1 cellular context compared by ENCODE assay signal in the genomic region with DNA sequence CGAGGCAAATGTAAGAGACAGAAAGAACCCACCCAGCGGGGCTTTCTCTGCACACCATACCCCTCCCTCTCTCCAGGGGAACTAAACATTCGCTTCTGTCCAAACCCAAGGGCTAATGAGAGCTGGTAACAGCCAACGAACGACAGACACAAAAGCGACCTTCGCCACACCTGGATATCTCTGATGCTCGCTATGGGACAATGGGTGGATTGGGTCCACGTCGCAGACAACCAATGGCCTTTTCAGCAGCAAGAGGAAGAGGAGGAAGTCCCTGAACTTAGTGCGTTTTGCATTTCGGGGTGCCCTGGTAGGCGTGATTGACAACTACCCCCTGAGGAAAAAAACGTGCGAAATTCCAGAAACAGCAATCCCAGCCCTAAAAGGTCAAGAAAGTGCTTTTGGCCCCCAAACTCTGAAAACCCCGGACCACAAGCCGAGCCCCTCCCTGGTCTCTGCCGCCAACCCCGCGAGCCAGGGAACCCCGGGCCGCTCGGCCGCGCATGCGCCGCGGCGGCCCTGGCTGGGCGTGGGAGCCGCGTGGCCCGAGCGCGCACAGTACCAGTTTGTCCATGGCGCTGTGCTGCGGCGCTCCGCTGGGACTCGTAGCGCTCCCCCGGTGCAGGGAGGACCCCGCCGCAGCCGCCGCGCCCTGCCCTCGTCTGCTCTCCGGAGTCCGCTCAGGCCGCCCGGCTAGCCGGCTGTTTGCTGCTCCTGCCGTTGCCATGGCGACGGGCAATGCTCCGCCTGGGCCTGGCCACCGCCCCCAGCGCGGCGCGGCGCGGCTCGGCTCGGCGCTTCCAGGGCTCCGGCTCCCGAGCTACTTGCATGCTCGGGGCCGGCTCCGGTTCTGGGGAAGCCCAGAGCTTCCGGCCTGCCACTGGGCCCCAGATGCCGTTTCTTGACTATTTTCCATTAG.
A peak's percentile ranks its signal among the peaks of the same experiment; 100 is the strongest.
TF ChIP-seq lines count a peak whose summit lies in the region.

No MANE protein-coding gene starts in this region.

TF ChIP-seq in HepG2, 621 proteins besides CTCF, POLR2A, EP300 and RAD21 (continued from another document and continues in another):
- TF ChIP-seq, protein P1, sequence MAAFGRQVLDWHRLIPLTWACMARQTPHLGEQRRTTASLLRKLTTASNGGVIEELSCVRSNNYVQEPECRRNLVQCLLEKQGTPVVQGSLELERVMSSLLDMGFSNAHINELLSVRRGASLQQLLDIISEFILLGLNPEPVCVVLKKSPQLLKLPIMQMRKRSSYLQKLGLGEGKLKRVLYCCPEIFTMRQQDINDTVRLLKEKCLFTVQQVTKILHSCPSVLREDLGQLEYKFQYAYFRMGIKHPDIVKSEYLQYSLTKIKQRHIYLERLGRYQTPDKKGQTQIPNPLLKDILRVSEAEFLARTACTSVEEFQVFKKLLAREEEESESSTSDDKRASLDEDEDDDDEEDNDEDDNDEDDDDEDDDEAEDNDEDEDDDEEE (CRISPR knock-in tag; IDR thresholded peaks at IDR 0.05): no peak
- TF ChIP-seq HNF4G (IDR thresholded peaks at IDR 0.05; ENCODE audit: borderline replicate concordance, low read depth, low read length) (no peak), HNF4G (CRISPR knock-in tag; IDR thresholded peaks at IDR 0.05; ENCODE audit: borderline replicate concordance, low read depth) (0 out of 2 replicates have a peak, but pooled peaks have one; percentile 45), ARHGAP35 (CRISPR knock-in tag; IDR thresholded peaks at IDR 0.05; ENCODE audit: borderline replicate concordance) (no peak), ZNF772 (CRISPR knock-in tag; IDR thresholded peaks at IDR 0.05) (peak; percentile 58; the same call in 1 of the 2 replicates), MAFG (CRISPR knock-in tag; IDR thresholded peaks at IDR 0.05) (no peak), NCOA2 (CRISPR knock-in tag; IDR thresholded peaks at IDR 0.05) (no peak), ZNF121 (CRISPR knock-in tag; IDR thresholded peaks at IDR 0.05) (peak; percentile 13; the same call in 1 of the 2 replicates), ETV6 (CRISPR knock-in tag; conservative IDR thresholded peaks at IDR 0.05) (peak; percentile 60; the same call in 1 of the 2 replicates), YEATS2 (CRISPR knock-in tag; IDR thresholded peaks at IDR 0.05; ENCODE audit: borderline replicate concordance) (no peak), ZNF549 (CRISPR knock-in tag; IDR thresholded peaks at IDR 0.05) (no peak), CENPT (CRISPR knock-in tag; IDR thresholded peaks at IDR 0.05; ENCODE audit: low read depth) (peak; percentile 64; the same call in 1 of the 2 replicates), SNAI1 (CRISPR knock-in tag; IDR thresholded peaks at IDR 0.05; ENCODE audit: borderline replicate concordance) (no peak), ZNF10 (CRISPR knock-in tag; IDR thresholded peaks at IDR 0.05; ENCODE audit: borderline replicate concordance, low read depth) (no peak), ZBTB20 (CRISPR knock-in tag; IDR thresholded peaks at IDR 0.05; ENCODE audit: borderline replicate concordance, low read depth) (no peak), ZNF75D (CRISPR knock-in tag; IDR thresholded peaks at IDR 0.05; ENCODE audit: borderline replicate concordance) (no peak), SP2 (CRISPR knock-in tag; IDR thresholded peaks at IDR 0.05) (no peak), ZFP1 (CRISPR knock-in tag; IDR thresholded peaks at IDR 0.05) (no peak), NKX3-1 (CRISPR knock-in tag; IDR thresholded peaks at IDR 0.05) (peak; percentile 43; the same call in 1 of the 2 replicates), KDM3A (CRISPR knock-in tag; IDR thresholded peaks at IDR 0.05; ENCODE audit: low read depth) (no peak), ZNF468 (CRISPR knock-in tag; IDR thresholded peaks at IDR 0.05) (0 out of 2 replicates have a peak, but pooled peaks have one; percentile 32), KDM5A (IDR thresholded peaks at IDR 0.05; ENCODE audit: borderline replicate concordance, low read length) (no peak), ZFP36L2 (CRISPR knock-in tag; IDR thresholded peaks at IDR 0.05) (no peak), YY1 (IDR thresholded peaks at IDR 0.05; ENCODE audit: insufficient read depth, insufficient replicate concordance, low read depth, low read length) (no peak), CBX2 (IDR thresholded peaks at IDR 0.05; ENCODE audit: low read depth, low read length) (no peak), CBX2 (CRISPR knock-in tag; IDR thresholded peaks at IDR 0.05; ENCODE audit: low read depth) (no peak), ZNF253 (CRISPR knock-in tag; IDR thresholded peaks at IDR 0.05; ENCODE audit: borderline replicate concordance) (peak; percentile 83), ZNF776 (CRISPR knock-in tag; IDR thresholded peaks at IDR 0.05) (peak; percentile 73; the same call in 1 of the 2 replicates), KDM5B (CRISPR knock-in tag; IDR thresholded peaks at IDR 0.05; ENCODE audit: borderline replicate concordance) (peak; percentile 89; the same call in 1 of the 2 replicates), MEIS2 (CRISPR knock-in tag; IDR thresholded peaks at IDR 0.05) (peak; percentile 77)
- TF ChIP-seq, protein P2, sequence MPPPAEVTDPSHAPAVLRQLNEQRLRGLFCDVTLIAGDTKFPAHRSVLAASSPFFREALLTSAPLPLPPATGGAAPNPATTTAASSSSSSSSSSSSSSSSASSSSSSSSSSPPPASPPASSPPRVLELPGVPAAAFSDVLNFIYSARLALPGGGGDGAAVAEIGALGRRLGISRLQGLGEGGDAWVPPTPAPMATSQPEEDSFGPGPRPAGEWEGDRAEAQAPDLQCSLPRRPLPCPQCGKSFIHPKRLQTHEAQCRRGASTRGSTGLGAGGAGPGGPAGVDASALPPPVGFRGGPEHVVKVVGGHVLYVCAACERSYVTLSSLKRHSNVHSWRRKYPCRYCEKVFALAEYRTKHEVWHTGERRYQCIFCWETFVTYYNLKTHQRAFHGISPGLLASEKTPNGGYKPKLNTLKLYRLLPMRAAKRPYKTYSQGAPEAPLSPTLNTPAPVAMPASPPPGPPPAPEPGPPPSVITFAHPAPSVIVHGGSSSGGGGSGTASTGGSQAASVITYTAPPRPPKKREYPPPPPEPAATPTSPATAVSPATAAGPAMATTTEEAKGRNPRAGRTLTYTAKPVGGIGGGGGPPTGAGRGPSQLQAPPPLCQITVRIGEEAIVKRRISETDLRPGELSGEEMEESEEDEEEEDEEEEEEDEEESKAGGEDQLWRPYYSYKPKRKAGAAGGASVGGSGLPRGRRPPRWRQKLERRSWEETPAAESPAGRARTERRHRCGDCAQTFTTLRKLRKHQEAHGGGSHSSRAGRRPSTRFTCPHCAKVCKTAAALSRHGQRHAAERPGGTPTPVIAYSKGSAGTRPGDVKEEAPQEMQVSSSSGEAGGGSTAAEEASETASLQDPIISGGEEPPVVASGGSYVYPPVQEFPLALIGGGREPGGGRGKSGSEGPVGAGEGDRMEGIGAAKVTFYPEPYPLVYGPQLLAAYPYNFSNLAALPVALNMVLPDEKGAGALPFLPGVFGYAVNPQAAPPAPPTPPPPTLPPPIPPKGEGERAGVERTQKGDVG (CRISPR knock-in tag; IDR thresholded peaks at IDR 0.05; ENCODE audit: borderline replicate concordance): no peak
- TF ChIP-seq, protein P3, sequence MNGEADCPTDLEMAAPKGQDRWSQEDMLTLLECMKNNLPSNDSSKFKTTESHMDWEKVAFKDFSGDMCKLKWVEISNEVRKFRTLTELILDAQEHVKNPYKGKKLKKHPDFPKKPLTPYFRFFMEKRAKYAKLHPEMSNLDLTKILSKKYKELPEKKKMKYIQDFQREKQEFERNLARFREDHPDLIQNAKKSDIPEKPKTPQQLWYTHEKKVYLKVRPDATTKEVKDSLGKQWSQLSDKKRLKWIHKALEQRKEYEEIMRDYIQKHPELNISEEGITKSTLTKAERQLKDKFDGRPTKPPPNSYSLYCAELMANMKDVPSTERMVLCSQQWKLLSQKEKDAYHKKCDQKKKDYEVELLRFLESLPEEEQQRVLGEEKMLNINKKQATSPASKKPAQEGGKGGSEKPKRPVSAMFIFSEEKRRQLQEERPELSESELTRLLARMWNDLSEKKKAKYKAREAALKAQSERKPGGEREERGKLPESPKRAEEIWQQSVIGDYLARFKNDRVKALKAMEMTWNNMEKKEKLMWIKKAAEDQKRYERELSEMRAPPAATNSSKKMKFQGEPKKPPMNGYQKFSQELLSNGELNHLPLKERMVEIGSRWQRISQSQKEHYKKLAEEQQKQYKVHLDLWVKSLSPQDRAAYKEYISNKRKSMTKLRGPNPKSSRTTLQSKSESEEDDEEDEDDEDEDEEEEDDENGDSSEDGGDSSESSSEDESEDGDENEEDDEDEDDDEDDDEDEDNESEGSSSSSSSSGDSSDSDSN (CRISPR knock-in tag; IDR thresholded peaks at IDR 0.05): peak; percentile 94; the same call in 1 of the 2 replicates
- TF ChIP-seq, protein P4, sequence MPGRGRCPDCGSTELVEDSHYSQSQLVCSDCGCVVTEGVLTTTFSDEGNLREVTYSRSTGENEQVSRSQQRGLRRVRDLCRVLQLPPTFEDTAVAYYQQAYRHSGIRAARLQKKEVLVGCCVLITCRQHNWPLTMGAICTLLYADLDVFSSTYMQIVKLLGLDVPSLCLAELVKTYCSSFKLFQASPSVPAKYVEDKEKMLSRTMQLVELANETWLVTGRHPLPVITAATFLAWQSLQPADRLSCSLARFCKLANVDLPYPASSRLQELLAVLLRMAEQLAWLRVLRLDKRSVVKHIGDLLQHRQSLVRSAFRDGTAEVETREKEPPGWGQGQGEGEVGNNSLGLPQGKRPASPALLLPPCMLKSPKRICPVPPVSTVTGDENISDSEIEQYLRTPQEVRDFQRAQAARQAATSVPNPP (CRISPR knock-in tag; IDR thresholded peaks at IDR 0.05): peak; percentile 59; the same call in 1 of the 2 replicates
- TF ChIP-seq, protein P5, sequence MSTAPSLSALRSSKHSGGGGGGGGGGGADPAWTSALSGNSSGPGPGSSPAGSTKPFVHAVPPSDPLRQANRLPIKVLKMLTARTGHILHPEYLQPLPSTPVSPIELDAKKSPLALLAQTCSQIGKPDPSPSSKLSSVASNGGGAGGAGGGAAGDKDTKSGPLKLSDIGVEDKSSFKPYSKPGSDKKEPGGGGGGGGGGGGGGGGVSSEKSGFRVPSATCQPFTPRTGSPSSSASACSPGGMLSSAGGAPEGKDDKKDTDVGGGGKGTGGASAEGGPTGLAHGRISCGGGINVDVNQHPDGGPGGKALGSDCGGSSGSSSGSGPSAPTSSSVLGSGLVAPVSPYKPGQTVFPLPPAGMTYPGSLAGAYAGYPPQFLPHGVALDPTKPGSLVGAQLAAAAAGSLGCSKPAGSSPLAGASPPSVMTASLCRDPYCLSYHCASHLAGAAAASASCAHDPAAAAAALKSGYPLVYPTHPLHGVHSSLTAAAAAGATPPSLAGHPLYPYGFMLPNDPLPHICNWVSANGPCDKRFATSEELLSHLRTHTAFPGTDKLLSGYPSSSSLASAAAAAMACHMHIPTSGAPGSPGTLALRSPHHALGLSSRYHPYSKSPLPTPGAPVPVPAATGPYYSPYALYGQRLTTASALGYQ (CRISPR knock-in tag; IDR thresholded peaks at IDR 0.05): no peak
- TF ChIP-seq, protein P6, sequence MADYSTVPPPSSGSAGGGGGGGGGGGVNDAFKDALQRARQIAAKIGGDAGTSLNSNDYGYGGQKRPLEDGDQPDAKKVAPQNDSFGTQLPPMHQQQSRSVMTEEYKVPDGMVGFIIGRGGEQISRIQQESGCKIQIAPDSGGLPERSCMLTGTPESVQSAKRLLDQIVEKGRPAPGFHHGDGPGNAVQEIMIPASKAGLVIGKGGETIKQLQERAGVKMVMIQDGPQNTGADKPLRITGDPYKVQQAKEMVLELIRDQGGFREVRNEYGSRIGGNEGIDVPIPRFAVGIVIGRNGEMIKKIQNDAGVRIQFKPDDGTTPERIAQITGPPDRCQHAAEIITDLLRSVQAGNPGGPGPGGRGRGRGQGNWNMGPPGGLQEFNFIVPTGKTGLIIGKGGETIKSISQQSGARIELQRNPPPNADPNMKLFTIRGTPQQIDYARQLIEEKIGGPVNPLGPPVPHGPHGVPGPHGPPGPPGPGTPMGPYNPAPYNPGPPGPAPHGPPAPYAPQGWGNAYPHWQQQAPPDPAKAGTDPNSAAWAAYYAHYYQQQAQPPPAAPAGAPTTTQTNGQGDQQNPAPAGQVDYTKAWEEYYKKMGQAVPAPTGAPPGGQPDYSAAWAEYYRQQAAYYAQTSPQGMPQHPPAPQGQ (CRISPR knock-in tag; IDR thresholded peaks at IDR 0.05; ENCODE audit: borderline replicate concordance): no peak
- TF ChIP-seq, protein P7, sequence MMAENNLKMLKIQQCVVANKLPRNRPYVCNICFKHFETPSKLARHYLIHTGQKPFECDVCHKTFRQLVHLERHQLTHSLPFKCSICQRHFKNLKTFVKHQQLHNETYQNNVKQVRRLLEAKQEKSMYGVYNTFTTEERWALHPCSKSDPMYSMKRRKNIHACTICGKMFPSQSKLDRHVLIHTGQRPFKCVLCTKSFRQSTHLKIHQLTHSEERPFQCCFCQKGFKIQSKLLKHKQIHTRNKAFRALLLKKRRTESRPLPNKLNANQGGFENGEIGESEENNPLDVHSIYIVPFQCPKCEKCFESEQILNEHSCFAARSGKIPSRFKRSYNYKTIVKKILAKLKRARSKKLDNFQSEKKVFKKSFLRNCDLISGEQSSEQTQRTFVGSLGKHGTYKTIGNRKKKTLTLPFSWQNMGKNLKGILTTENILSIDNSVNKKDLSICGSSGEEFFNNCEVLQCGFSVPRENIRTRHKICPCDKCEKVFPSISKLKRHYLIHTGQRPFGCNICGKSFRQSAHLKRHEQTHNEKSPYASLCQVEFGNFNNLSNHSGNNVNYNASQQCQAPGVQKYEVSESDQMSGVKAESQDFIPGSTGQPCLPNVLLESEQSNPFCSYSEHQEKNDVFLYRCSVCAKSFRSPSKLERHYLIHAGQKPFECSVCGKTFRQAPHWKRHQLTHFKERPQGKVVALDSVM (CRISPR knock-in tag; IDR thresholded peaks at IDR 0.05): no peak
- TF ChIP-seq, protein P8, sequence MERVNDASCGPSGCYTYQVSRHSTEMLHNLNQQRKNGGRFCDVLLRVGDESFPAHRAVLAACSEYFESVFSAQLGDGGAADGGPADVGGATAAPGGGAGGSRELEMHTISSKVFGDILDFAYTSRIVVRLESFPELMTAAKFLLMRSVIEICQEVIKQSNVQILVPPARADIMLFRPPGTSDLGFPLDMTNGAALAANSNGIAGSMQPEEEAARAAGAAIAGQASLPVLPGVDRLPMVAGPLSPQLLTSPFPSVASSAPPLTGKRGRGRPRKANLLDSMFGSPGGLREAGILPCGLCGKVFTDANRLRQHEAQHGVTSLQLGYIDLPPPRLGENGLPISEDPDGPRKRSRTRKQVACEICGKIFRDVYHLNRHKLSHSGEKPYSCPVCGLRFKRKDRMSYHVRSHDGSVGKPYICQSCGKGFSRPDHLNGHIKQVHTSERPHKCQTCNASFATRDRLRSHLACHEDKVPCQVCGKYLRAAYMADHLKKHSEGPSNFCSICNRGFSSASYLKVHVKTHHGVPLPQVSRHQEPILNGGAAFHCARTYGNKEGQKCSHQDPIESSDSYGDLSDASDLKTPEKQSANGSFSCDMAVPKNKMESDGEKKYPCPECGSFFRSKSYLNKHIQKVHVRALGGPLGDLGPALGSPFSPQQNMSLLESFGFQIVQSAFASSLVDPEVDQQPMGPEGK (CRISPR knock-in tag; IDR thresholded peaks at IDR 0.05): peak; percentile 44; the same call in 1 of the 2 replicates
- TF ChIP-seq, protein P9, sequence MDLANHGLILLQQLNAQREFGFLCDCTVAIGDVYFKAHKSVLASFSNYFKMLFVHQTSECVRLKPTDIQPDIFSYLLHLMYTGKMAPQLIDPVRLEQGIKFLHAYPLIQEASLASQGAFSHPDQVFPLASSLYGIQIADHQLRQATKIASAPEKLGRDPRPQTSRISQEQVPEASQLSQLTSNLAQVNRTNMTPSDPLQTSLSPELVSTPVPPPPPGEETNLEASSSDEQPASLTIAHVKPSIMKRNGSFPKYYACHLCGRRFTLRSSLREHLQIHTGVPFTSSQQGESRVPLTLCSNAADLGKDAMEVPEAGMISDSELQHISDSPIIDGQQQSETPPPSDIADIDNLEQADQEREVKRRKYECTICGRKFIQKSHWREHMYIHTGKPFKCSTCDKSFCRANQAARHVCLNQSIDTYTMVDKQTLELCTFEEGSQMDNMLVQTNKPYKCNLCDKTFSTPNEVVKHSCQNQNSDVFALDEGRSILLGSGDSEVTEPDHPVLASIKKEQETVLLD (CRISPR knock-in tag; IDR thresholded peaks at IDR 0.05; ENCODE audit: low read depth): peak; percentile 71; the same call in 1 of the 2 replicates
